8 cellular contexts compared by ENCODE assay signal in genomic region chr18:44895176-44895798, GRCh38.
A peak's percentile ranks its signal among the peaks of the same experiment; 100 is the strongest.
DNase-seq lines count a peak whose midpoint lies in the region; ATAC-seq and TF ChIP-seq lines count a peak whose summit lies in the region.

No MANE protein-coding gene starts in this region.

- H3K4me2 ChIP-seq in GM23338, result no peak overlapping the region

- H3K4me1 Mint-ChIP-seq in GM23338, result peaks cover 11% of the 10 kb centered on the region
- H3K4me1 Mint-ChIP-seq in activated naive CD4-positive, alpha-beta T cell treated with anti-CD3 and anti-CD28 coated beads for 36 hours (ENCODE audit: low read depth), result peaks cover 24% of the 10 kb centered on the region

- no peaks in the 10 kb centered on the region for H4K20me1 ChIP-seq in GM23338 (replicated peaks; ENCODE audit: insufficient read depth)

- H3K79me2 ChIP-seq in GM23338 (replicated peaks; ENCODE audit: insufficient read depth), result no peaks in the 10 kb centered on the region

- H3F3A ChIP-seq in GM23338 (replicated peaks; ENCODE audit: low read depth), result no peaks in the 10 kb centered on the region

- CTCF ChIA-PET in activated naive CD4-positive, alpha-beta T cell treated with anti-CD3 and anti-CD28 coated beads for 36 hours (lab: Charles Lee), result interaction anchor here (0.8 to 1.1 kb wide), 4 partner anchors 8 to 217 kb away, joined by 3 to 5 read pairs (median 4); no protein-coding TSS in a partner anchor

- H3K9me2 ChIP-seq in GM23338 (ENCODE audit: insufficient read depth), result peaks cover 6% of the 10 kb centered on the region; the same call in 1 of the 2 replicates

- TF ChIP-seq CTCF in GM23338 (conservative IDR thresholded peaks at IDR 0.05; ENCODE audit: low read depth in 2 of 2), result peak; percentile 11 to 69; a peak in 2 of 4 replicates
- TF ChIP-seq CTCF in thyroid gland (IDR thresholded peaks at IDR 0.05), result peak in 3 of 6 experiments; percentile 25 to 35 (median 32)

- peaks cover 13% of the 10 kb centered on the region for H3K9me3 Mint-ChIP-seq in GM23338
- H3K9me3 Mint-ChIP-seq in activated naive CD4-positive, alpha-beta T cell treated with anti-CD3 and anti-CD28 coated beads for 36 hours, result peaks cover 8% of the 10 kb centered on the region

- H3K4me1 ChIP-seq in GM23338 (ENCODE audit: insufficient read depth) (no peaks in the 10 kb centered on the region), thyroid gland (no peaks in the 10 kb centered on the region)
- no peaks in the 10 kb centered on the region for H3K4me1 ChIP-seq in effector memory CD4-positive, alpha-beta T cell (ENCODE audit: control insufficient read depth, insufficient read depth, low read length, poor library complexity, severe bottlenecking)

- intact Hi-C loops in activated naive CD4-positive, alpha-beta T cell treated with anti-CD3 and anti-CD28 coated beads for 36 hours (cut with micrococcal nuclease), result loop anchor here (1.0 to 5.0 kb wide), 4 partner anchors 216 to 1274 kb away; no protein-coding TSS in a partner anchor
- intact Hi-C loops in thyroid gland (cut with DNase I), result no loop called here

- no peak overlapping the region for H3K4me3 ChIP-seq in GM23338
- no peak overlapping the region for H3K4me3 ChIP-seq in thyroid gland (replicated peaks in 1 of 3)
- no peak overlapping the region for H3K4me3 ChIP-seq in effector memory CD4-positive, alpha-beta T cell (ENCODE audit: insufficient read depth, low read depth, low read length, poor library complexity, severe bottlenecking)

- H3K27ac Mint-ChIP-seq in GM23338, result no peak overlapping the region
- H3K27ac Mint-ChIP-seq in activated naive CD4-positive, alpha-beta T cell treated with anti-CD3 and anti-CD28 coated beads for 36 hours, result no peak overlapping the region

- H3K9me3 ChIP-seq in thyroid gland, result no peaks in the 10 kb centered on the region
- H3K9me3 ChIP-seq in effector memory CD4-positive, alpha-beta T cell (ENCODE audit: control insufficient read depth, low read length), result no peaks in the 10 kb centered on the region

- H2AFZ ChIP-seq in GM23338, result no peak overlapping the region

- whole genome bisulfite sequencing in thyroid gland, 2 donors, result 36 to 70% methylated on average over 1 of the region's 1 CpG

- TF ChIP-seq POLR2A in thyroid gland (IDR thresholded peaks at IDR 0.05), result no peak

- ATAC-seq in GM23338, result no peak

- H3K36me3 Mint-ChIP-seq in GM23338 (ENCODE audit: low read depth), result peaks cover 15% of the 10 kb centered on the region
- H3K36me3 Mint-ChIP-seq in activated naive CD4-positive, alpha-beta T cell treated with anti-CD3 and anti-CD28 coated beads for 36 hours (ENCODE audit: low read depth), result peaks cover 2% of the 10 kb centered on the region

- H3K27ac ChIP-seq in GM23338 (ENCODE audit: low read depth), result no peak overlapping the region
- no peak overlapping the region for H3K27ac ChIP-seq in thyroid gland
- no peak overlapping the region for H3K27ac ChIP-seq in effector memory CD4-positive, alpha-beta T cell (ENCODE audit: insufficient read depth, low read length, poor library complexity, severe bottlenecking)

- H3K4me3 Mint-ChIP-seq in GM23338, result no peak overlapping the region
- no peak overlapping the region for H3K4me3 Mint-ChIP-seq in activated naive CD4-positive, alpha-beta T cell treated with anti-CD3 and anti-CD28 coated beads for 36 hours

- no peaks in the 10 kb centered on the region for H3K27me3 ChIP-seq in GM23338 (ENCODE audit: insufficient read depth)
- H3K27me3 ChIP-seq in thyroid gland, result no peaks in the 10 kb centered on the region
- peaks cover 3% of the 10 kb centered on the region for H3K27me3 ChIP-seq in effector memory CD4-positive, alpha-beta T cell (replicated peaks; ENCODE audit: control insufficient read depth, insufficient read depth, low read length, poor library complexity, severe bottlenecking)

- no peaks in the 10 kb centered on the region for H3K27me3 Mint-ChIP-seq in GM23338 (ENCODE audit: insufficient read depth, low read depth, poor library complexity)
- H3K27me3 Mint-ChIP-seq in activated naive CD4-positive, alpha-beta T cell treated with anti-CD3 and anti-CD28 coated beads for 36 hours (ENCODE audit: low read depth), result no peaks in the 10 kb centered on the region

- peaks cover 6% of the 10 kb centered on the region for H3K36me3 ChIP-seq in GM23338 (ENCODE audit: insufficient read depth)
- no peaks in the 10 kb centered on the region for H3K36me3 ChIP-seq in thyroid gland
- no peaks in the 10 kb centered on the region for H3K36me3 ChIP-seq in effector memory CD4-positive, alpha-beta T cell (ENCODE audit: control insufficient read depth, insufficient read depth, low read length)

- DNase-seq in NOMO-1 treated with DMSO at 0.1 percent for 48 hours (lab: John Stamatoyannopoulos, UW; ENCODE audit: unreplicated experiment) (peak; percentile 44), NOMO-1 treated with dmso at 0.1 percent for 144 hours (lab: John Stamatoyannopoulos, UW; ENCODE audit: unreplicated experiment) (no peak), GM23338 (ENCODE audit: low spot score) (no peak), NCI-H345 (lab: John Stamatoyannopoulos, UW) (peak; percentile 55), inferior parietal cortex (ENCODE audit: extremely low spot score) (peak; percentile 49), thyroid gland (peak; percentile 11 to 16)
- peak; percentile 71 for DNase-seq in activated naive CD4-positive, alpha-beta T cell treated with anti-CD3 and anti-CD28 coated beads for 36 hours
- DNase-seq in effector memory CD4-positive, alpha-beta T cell, result no peak

TF ChIP-seq in GM23338, 12 proteins besides CTCF, POLR2A, EP300 and RAD21:
- TF ChIP-seq EZH2 (IDR thresholded peaks at IDR 0.05; ENCODE audit: low read depth, unreplicated experiment) (no peak), CREB1 (CRISPR knock-in tag; IDR thresholded peaks at IDR 0.05; ENCODE audit: low read depth) (no peak), EZH2phosphoT487 (IDR thresholded peaks at IDR 0.05; ENCODE audit: unreplicated experiment) (no peak), STAT1 (IDR thresholded peaks at IDR 0.05; ENCODE audit: unreplicated experiment) (no peak), ZNF114 (CRISPR knock-in tag; IDR thresholded peaks at IDR 0.05) (no peak)

Comparison
In these comparisons a context has a peak if more than half of its experiments do, and no peak if none do; other contexts are left out.
1. DNase-seq: peak in NOMO-1 treated with DMSO at 0.1 percent for 48 hours (single experiment), NCI-H345 (single experiment), activated naive CD4-positive, alpha-beta T cell treated with anti-CD3 and anti-CD28 coated beads for 36 hours (single experiment), inferior parietal cortex (single experiment) and thyroid gland (2 of 2); none in NOMO-1 treated with dmso at 0.1 percent for 144 hours (single experiment), GM23338 (single experiment) and effector memory CD4-positive, alpha-beta T cell (0 of 3).